In the genomic region with DNA sequence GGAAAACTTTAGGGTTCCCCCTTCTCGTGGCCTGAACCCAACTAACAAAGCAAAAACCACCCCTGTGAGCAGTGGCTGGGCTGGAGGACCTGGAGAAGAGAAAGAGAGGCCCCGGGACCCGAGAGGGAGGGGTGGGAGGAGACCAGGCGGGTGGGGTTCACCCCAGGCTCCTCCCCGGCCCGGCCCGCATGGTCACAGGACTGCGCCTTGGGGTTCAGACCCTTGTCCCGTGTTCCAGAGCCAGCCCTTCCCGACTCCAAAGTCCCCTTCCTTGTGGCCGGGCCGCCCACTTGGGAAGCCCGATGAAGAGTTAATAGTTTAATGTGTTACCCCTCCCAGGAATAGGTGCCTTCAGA, we compare ENCODE assay signal across 9 cellular contexts. TPM values are rescaled to one million over a fixed set of nuclear protein-coding genes. Genes with fewer than 3 reads are reported as not detected.
A peak's percentile ranks its signal among the peaks of the same experiment; 100 is the strongest.
DNase-seq lines count a peak whose midpoint lies in the region; TF ChIP-seq lines count a peak whose summit lies in the region.
"Had no signal": no experiment of that assay in that cellular context is flagged by ENCODE, and none has a peak within 500 bp of the region (broad histone marks: within the 10 kb centered on the region; RNA-seq: fewer than 3 reads in every experiment).

No MANE protein-coding gene starts in this region.

- H3K9me3 ChIP-seq in adipocyte (ENCODE audit: control insufficient read depth, low read length) (peaks cover 3% of the 10 kb centered on the region), skeletal muscle satellite cell (replicated peaks; ENCODE audit: low read length) (no peaks in the 10 kb centered on the region)

- H3K36me3 Mint-ChIP-seq in immature natural killer cell, result no peaks in the 10 kb centered on the region
- H3K36me3 Mint-ChIP-seq: T-cell had no signal

- DNase-seq in HFF-Myc (ENCODE audit: extremely low read depth, low read depth) (no peak), adipocyte (ENCODE audit: low read depth) (no peak), immature natural killer cell (no peak), NCI-H187 treated with DMSO at 0.1 percent for 48 hours (lab: John Stamatoyannopoulos, UW) (no peak), NCI-H1694 (lab: John Stamatoyannopoulos, UW) (no peak)
- no peak for DNase-seq in stimulated activated CD4-positive, alpha-beta T cell treated with anti-CD3 and anti-CD28 coated beads, Interleukin-12 subunit alpha, Interleukin-12 subunit beta, amount 100 ng/mL, for 4 hours
- DNase-seq: T-cell had no signal

- H3K27me3 ChIP-seq in adipocyte (replicated peaks; ENCODE audit: control insufficient read depth, insufficient read depth, low read length), result peaks cover 13% of the 10 kb centered on the region
- H3K27me3 ChIP-seq in skeletal muscle satellite cell (ENCODE audit: control insufficient read depth, insufficient read depth, low read length), result peaks cover 57% of the 10 kb centered on the region

- H3K4me1 Mint-ChIP-seq in immature natural killer cell, result peaks cover 0 to 9% of the 10 kb centered on the region in 2 donors

- H3K4me1 ChIP-seq in adipocyte (ENCODE audit: control insufficient read depth, insufficient read depth, low read length) (peaks cover 8% of the 10 kb centered on the region), skeletal muscle satellite cell (ENCODE audit: control insufficient read depth, insufficient read depth, low read length) (peaks cover 5% of the 10 kb centered on the region)

- peaks cover 2 to 5% (median 4%) of the 10 kb centered on the region in 3 donors for H3K27me3 Mint-ChIP-seq in immature natural killer cell (ENCODE audit: low read depth in 3 of 3)

- H3K9me3 Mint-ChIP-seq in immature natural killer cell, result no peaks in the 10 kb centered on the region
- H3K9me3 Mint-ChIP-seq: T-cell had no signal

- H3K9ac ChIP-seq in adipocyte (ENCODE audit: low read length) (no peak overlapping the region), skeletal muscle satellite cell (ENCODE audit: low read depth, low read length) (no peak overlapping the region)

- peak overlapping the region; percentile 32 for H3K4me3 ChIP-seq in HFF-Myc (replicated peaks; ENCODE audit: low read depth, low read length)
- peak overlapping the region; percentile 68 for H3K4me3 ChIP-seq in adipocyte (ENCODE audit: low read length)
- H3K4me3 ChIP-seq in skeletal muscle satellite cell (ENCODE audit: low read length), result no peak overlapping the region

- H3K4me2 ChIP-seq in skeletal muscle satellite cell (ENCODE audit: low read length), result peak overlapping the region; percentile 77

- no peak for TF ChIP-seq CTCF in HFF-Myc (IDR thresholded peaks at IDR 0.05; ENCODE audit: low read depth, low read length, missing control alignments)

- no peak overlapping the region for H3K27ac Mint-ChIP-seq in immature natural killer cell
- H3K27ac Mint-ChIP-seq: T-cell had no signal

- no peaks in the 10 kb centered on the region for H3K36me3 ChIP-seq in adipocyte (ENCODE audit: control insufficient read depth, insufficient read depth, low read length, severe bottlenecking)
- no peaks in the 10 kb centered on the region for H3K36me3 ChIP-seq in skeletal muscle satellite cell (ENCODE audit: insufficient read depth, low read length)

- H3K4me3 Mint-ChIP-seq in immature natural killer cell, result peak overlapping the region in 3 of 5 donors; percentile 29 to 31 (median 30)

RNA-seq across cellular contexts. Expression of gene MARVELD3, which starts 0.9 kb away (rescaled TPM):
- not detected for polyA plus RNA-seq in immature natural killer cell
- total RNA-seq in skeletal muscle satellite cell (2012; rRNA removed), result not detected in 2 replicates

RNA-seq across cellular contexts. Expression of gene TAT, which starts 49.9 kb away (rescaled TPM):
- under 1 TPM in 1 of 3 donors, not detected in 2; 0.10 TPM for polyA plus RNA-seq in immature natural killer cell
- total RNA-seq in skeletal muscle satellite cell (2012; rRNA removed), result not detected in 2 replicates
- total RNA-seq: dermis microvascular lymphatic vessel endothelial cell had no signal
